ENCODE assay signal across 1 cellular context in the genomic region with DNA sequence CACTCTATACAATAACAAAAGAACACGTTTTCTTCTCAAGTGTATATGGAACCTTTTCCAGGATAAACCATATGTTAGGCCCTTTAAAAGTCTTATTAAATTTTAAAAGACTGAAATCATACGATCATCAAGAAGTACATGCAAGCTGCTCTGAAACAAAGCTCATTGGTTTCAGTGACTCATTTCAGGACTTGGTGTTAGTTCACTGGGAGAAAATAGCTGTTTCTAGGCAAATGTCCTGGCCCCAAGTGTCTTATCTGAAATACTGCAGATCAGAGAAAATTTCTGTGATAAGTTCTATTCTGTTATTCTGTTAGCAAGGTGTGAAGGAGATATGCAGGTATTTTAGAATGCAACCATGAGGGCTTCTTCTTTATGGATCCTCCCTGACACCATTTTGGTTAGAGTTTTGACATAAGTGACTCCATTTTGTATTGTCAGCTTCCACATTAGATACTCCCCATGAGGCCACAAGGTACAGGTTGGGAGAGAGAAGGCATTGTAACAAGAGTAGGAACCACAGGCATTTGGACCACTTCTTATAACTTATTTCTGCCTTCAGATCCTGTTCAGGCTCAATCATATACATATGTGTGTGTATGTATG.
TF ChIP-seq lines count a peak whose summit lies in the region.

No MANE protein-coding gene starts in this region.

TF ChIP-seq in K562, 482 proteins besides CTCF, POLR2A, EP300 and RAD21 (continued from another document):
- TF ChIP-seq ZNF740 (CRISPR knock-in tag; IDR thresholded peaks at IDR 0.05), result no peak
- TF ChIP-seq ZNF740 (tag; IDR thresholded peaks at IDR 0.05), result peak in 1 of 2 experiments; percentile 43; a peak in 1 of 4 replicates
- TF ChIP-seq NR4A1 (CRISPR knock-in tag; IDR thresholded peaks at IDR 0.05), result no peak
- peak; percentile 75; the same call in 1 of the 2 replicates for TF ChIP-seq NR4A1 (tag; IDR thresholded peaks at IDR 0.05)
- TF ChIP-seq ELF2 (CRISPR knock-in tag; IDR thresholded peaks at IDR 0.05), result no peak
- TF ChIP-seq, protein P1, sequence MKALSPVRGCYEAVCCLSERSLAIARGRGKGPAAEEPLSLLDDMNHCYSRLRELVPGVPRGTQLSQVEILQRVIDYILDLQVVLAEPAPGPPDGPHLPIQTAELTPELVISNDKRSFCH (CRISPR knock-in tag; IDR thresholded peaks at IDR 0.05), result no peak
- TF ChIP-seq, protein P1 (tag; IDR thresholded peaks at IDR 0.05), result peak; percentile 85; the same call in 1 of the 2 replicates
- no peak for TF ChIP-seq CEBPB (tag; IDR thresholded peaks at IDR 0.05)
- TF ChIP-seq ARID3A (IDR thresholded peaks at IDR 0.05; ENCODE audit: borderline replicate concordance, low read depth, low read length), result no peak
- no peak for TF ChIP-seq MED1 (CRISPR knock-in tag; IDR thresholded peaks at IDR 0.05; ENCODE audit: borderline replicate concordance)
- TF ChIP-seq IRF9 (tag; IDR thresholded peaks at IDR 0.05), result peak; percentile 51; the same call in 1 of the 2 replicates
- TF ChIP-seq CXXC5 (CRISPR knock-in tag; IDR thresholded peaks at IDR 0.05), result 0 out of 2 replicates have a peak, but pooled peaks have one; percentile 33
- TF ChIP-seq, protein P2, sequence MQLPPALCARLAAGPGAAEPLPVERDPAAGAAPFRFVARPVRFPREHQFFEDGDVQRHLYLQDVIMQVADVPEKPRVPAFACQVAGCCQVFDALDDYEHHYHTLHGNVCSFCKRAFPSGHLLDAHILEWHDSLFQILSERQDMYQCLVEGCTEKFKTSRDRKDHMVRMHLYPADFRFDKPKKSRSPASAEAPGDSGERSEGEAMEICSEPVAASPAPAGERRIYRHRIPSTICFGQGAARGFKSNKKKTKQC (CRISPR knock-in tag; IDR thresholded peaks at IDR 0.05), result no peak
- no peak for TF ChIP-seq NKRF (IDR thresholded peaks at IDR 0.05; ENCODE audit: borderline replicate concordance)
- TF ChIP-seq, protein P3, sequence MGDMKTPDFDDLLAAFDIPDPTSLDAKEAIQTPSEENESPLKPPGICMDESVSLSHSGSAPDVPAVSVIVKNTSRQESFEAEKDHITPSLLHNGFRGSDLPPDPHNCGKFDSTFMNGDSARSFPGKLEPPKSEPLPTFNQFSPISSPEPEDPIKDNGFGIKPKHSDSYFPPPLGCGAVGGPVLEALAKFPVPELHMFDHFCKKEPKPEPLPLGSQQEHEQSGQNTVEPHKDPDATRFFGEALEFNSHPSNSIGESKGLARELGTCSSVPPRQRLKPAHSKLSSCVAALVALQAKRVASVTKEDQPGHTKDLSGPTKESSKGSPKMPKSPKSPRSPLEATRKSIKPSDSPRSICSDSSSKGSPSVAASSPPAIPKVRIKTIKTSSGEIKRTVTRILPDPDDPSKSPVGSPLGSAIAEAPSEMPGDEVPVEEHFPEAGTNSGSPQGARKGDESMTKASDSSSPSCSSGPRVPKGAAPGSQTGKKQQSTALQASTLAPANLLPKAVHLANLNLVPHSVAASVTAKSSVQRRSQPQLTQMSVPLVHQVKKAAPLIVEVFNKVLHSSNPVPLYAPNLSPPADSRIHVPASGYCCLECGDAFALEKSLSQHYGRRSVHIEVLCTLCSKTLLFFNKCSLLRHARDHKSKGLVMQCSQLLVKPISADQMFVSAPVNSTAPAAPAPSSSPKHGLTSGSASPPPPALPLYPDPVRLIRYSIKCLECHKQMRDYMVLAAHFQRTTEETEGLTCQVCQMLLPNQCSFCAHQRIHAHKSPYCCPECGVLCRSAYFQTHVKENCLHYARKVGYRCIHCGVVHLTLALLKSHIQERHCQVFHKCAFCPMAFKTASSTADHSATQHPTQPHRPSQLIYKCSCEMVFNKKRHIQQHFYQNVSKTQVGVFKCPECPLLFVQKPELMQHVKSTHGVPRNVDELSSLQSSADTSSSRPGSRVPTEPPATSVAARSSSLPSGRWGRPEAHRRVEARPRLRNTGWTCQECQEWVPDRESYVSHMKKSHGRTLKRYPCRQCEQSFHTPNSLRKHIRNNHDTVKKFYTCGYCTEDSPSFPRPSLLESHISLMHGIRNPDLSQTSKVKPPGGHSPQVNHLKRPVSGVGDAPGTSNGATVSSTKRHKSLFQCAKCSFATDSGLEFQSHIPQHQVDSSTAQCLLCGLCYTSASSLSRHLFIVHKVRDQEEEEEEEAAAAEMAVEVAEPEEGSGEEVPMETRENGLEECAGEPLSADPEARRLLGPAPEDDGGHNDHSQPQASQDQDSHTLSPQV (IDR thresholded peaks at IDR 0.05), result peak; percentile 64
- 0 out of 2 replicates have a peak, but pooled peaks have one; percentile 53 for TF ChIP-seq PTTG1 (tag; IDR thresholded peaks at IDR 0.05; ENCODE audit: low read depth)
- TF ChIP-seq ZNF668 (CRISPR knock-in tag; IDR thresholded peaks at IDR 0.05), result peak; percentile 71; the same call in 1 of the 2 replicates
- 0 out of 2 replicates have a peak, but pooled peaks have one; percentile 59 for TF ChIP-seq HDAC8 (tag; IDR thresholded peaks at IDR 0.05)
- TF ChIP-seq, protein P4, sequence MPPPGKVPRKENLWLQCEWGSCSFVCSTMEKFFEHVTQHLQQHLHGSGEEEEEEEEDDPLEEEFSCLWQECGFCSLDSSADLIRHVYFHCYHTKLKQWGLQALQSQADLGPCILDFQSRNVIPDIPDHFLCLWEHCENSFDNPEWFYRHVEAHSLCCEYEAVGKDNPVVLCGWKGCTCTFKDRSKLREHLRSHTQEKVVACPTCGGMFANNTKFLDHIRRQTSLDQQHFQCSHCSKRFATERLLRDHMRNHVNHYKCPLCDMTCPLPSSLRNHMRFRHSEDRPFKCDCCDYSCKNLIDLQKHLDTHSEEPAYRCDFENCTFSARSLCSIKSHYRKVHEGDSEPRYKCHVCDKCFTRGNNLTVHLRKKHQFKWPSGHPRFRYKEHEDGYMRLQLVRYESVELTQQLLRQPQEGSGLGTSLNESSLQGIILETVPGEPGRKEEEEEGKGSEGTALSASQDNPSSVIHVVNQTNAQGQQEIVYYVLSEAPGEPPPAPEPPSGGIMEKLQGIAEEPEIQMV (tag; conservative IDR thresholded peaks at IDR 0.05; ENCODE audit: low read depth), result 0 out of 2 replicates have a peak, but pooled peaks have one; percentile 34
- no peak for TF ChIP-seq NR2C1 (IDR thresholded peaks at IDR 0.05)
- peak; percentile 49; the same call in 1 of the 2 replicates for TF ChIP-seq NR2C1 (tag; IDR thresholded peaks at IDR 0.05)
- TF ChIP-seq PTRF (tag; IDR thresholded peaks at IDR 0.05), result peak; percentile 64
- TF ChIP-seq ZNF830 (CRISPR knock-in tag; IDR thresholded peaks at IDR 0.05), result no peak
- no peak for TF ChIP-seq ZNF507 (tag; conservative IDR thresholded peaks at IDR 0.05)
TF ChIP-seq in K562: peak in this region for 17.
